9 cellular contexts compared by ENCODE assay signal in the genomic region with DNA sequence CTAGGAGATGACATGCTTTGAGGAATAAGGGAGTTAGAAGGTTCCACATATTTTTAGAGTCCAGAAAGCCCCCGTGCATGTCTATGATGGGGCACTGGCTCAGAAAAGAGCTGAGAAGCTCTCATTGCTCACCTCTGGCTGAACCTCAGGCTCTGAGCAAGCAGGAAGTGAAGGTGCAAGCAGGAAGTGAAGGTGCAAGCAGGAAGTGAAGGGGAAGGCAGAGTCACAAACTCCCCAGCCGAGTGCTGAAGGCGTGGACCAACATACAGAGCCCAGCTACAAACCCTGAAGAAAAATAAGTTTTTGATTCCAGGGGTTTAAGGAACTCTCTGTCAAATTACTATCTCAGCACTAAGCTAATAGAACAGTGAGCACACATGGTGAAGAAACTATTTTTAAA. TPM values are rescaled to one million over a fixed set of nuclear protein-coding genes. Genes with fewer than 3 reads are reported as not detected.
A peak's percentile ranks its signal among the peaks of the same experiment; 100 is the strongest.
DNase-seq lines count a peak whose midpoint lies in the region; ATAC-seq and TF ChIP-seq lines count a peak whose summit lies in the region.
"Had no signal": no experiment of that assay in that cellular context is flagged by ENCODE, and none has a peak within 500 bp of the region (broad histone marks: within the 10 kb centered on the region; RNA-seq: fewer than 3 reads in every experiment).

No MANE protein-coding gene starts in this region.

- DNase-seq in MM.1S, result no peak
- peak; percentile 23 to 25 for DNase-seq in activated CD8-positive, alpha-beta memory T cell treated with anti-CD3 and anti-CD28 coated beads for 1 hour (ENCODE audit: extremely low read depth in 1 of 2, low read depth in 1 of 2)
- peak; percentile 48 for DNase-seq in effector CD4-positive, alpha-beta T cell
- DNase-seq in stimulated activated CD4-positive, alpha-beta T cell treated with anti-CD3 and anti-CD28 coated beads, Interleukin-4, amount 100 ng/mL, for 48 hours (ENCODE audit: low read depth in 2 of 2), result peak; percentile 22 to 30
- DNase-seq in uterus, result no peak
- no peak for DNase-seq in SJCRH30
- DNase-seq in HuH-7 (ENCODE audit: low spot score), result no peak

- H4K20me1 ChIP-seq in MM.1S (ENCODE audit: insufficient read depth, low read length), result no peaks in the 10 kb centered on the region

- H3K4me3 ChIP-seq in MM.1S (ENCODE audit: low read length) (no peak overlapping the region), uterus (no peak overlapping the region), SJCRH30 (no peak overlapping the region)

- TF ChIP-seq CTCF in MM.1S (IDR thresholded peaks at IDR 0.05; ENCODE audit: low read length) (no peak), uterus (IDR thresholded peaks at IDR 0.05) (no peak)

- H2AFZ ChIP-seq in MM.1S (ENCODE audit: low read length), result no peak overlapping the region

- no peak for ATAC-seq in HG03139 (IDR thresholded peaks at IDR 0.05; ENCODE audit: unreplicated experiment)

- H3K79me2 ChIP-seq in MM.1S (ENCODE audit: low read length), result no peaks in the 10 kb centered on the region

- no peaks in the 10 kb centered on the region for H3K9me3 ChIP-seq in MM.1S (replicated peaks; ENCODE audit: insufficient read depth, low read length)
- H3K9me3 ChIP-seq in uterus, result no peaks in the 10 kb centered on the region
- H3K9me3 ChIP-seq in SJCRH30 (replicated peaks), result peaks cover 9% of the 10 kb centered on the region; the same call in 1 of the 2 replicates

- H3K4me1 ChIP-seq in MM.1S (ENCODE audit: low read length) (no peaks in the 10 kb centered on the region), uterus (no peaks in the 10 kb centered on the region), SJCRH30 (no peaks in the 10 kb centered on the region)

- no peak overlapping the region for H3K9ac ChIP-seq in MM.1S (ENCODE audit: low read length)

- H3K4me2 ChIP-seq in MM.1S (ENCODE audit: low read depth, low read length), result peak overlapping the region; percentile 11; the same call in 1 of the 2 replicates

- H3K27ac ChIP-seq in MM.1S (ENCODE audit: low read length) (no peak overlapping the region), uterus (no peak overlapping the region), SJCRH30 (no peak overlapping the region)

- H3K9me2 ChIP-seq in MM.1S (replicated peaks; ENCODE audit: insufficient read depth, low read length), result no peaks in the 10 kb centered on the region

- H3K36me3 ChIP-seq in MM.1S (replicated peaks; ENCODE audit: insufficient read depth, low read length) (no peaks in the 10 kb centered on the region), uterus (no peaks in the 10 kb centered on the region), SJCRH30 (no peaks in the 10 kb centered on the region)

- no peaks in the 10 kb centered on the region for H3F3A ChIP-seq in MM.1S (ENCODE audit: insufficient read depth, low read length)

- TF ChIP-seq POLR2A in uterus (IDR thresholded peaks at IDR 0.05), result no peak

- H3K27me3 ChIP-seq in MM.1S (replicated peaks; ENCODE audit: insufficient read depth, low read length) (peaks cover 81% of the 10 kb centered on the region), uterus (no peaks in the 10 kb centered on the region), SJCRH30 (no peaks in the 10 kb centered on the region)

- intact Hi-C loops in uterus (cut with DNase I; ENCODE audit: low total_unique reads), result no loop called here

RNA-seq across cellular contexts. Expression of a gene that starts 7.0 kb away (rescaled TPM):
- total RNA-seq in uterus, result not detected
- not detected in 2 replicates for total RNA-seq in SJCRH30 (2014; rRNA removed; shearing (Covaris generic))
- total RNA-seq: aorta had no signal

RNA-seq across cellular contexts. Expression of a gene that starts 8.0 kb away (rescaled TPM):
- not detected for total RNA-seq in uterus
- total RNA-seq in SJCRH30 (2014; rRNA removed; shearing (Covaris generic)), result not detected in 2 replicates
- total RNA-seq: aorta had no signal

RNA-seq across cellular contexts. Expression of a gene that starts 18.2 kb away (rescaled TPM):
- total RNA-seq in uterus, result not detected
- total RNA-seq in SJCRH30 (2014; rRNA removed; shearing (Covaris generic)), result not detected in 2 replicates
- total RNA-seq: aorta had no signal

RNA-seq across cellular contexts. Expression of a gene that starts 18.5 kb away (rescaled TPM):
- not detected for total RNA-seq in uterus
- total RNA-seq in SJCRH30 (2014; rRNA removed; shearing (Covaris generic)), result not detected in 2 replicates
- total RNA-seq: aorta had no signal

RNA-seq across cellular contexts. Expression of a gene that starts 26.6 kb away (rescaled TPM):
- not detected for total RNA-seq in uterus
- not detected in 2 replicates for total RNA-seq in SJCRH30 (2014; rRNA removed; shearing (Covaris generic))
- total RNA-seq: aorta had no signal

Comparison
In these comparisons a context has a peak if more than half of its experiments do, and no peak if none do; other contexts are left out.
1. DNase-seq: peak in activated CD8-positive, alpha-beta memory T cell treated with anti-CD3 and anti-CD28 coated beads for 1 hour (2 of 2), effector CD4-positive, alpha-beta T cell (single experiment) and stimulated activated CD4-positive, alpha-beta T cell treated with anti-CD3 and anti-CD28 coated beads, Interleukin-4, amount 100 ng/mL, for 48 hours (2 of 2); none in MM.1S (single experiment), uterus (0 of 2), SJCRH30 (0 of 2) and HuH-7 (single experiment).